In genomic region chr4:30538794-30539193, GRCh38 we compare ENCODE assay signal across 23 cellular contexts.
"Had no signal": no experiment of that assay in that cellular context is flagged by ENCODE, and none has a peak within 500 bp of the region (broad histone marks: within the 10 kb centered on the region; RNA-seq: fewer than 3 reads in every experiment).

No MANE protein-coding gene starts in this region.

- H3K27me3 ChIP-seq: ascending aorta, body of pancreas, Peyer's patch had no signal

- H3K27ac ChIP-seq: ascending aorta, body of pancreas, Peyer's patch had no signal

- H3K9me3 ChIP-seq: ascending aorta, body of pancreas had no signal

- FAIRE-seq: bronchial epithelial cell had no signal

- ATAC-seq: activated CD8-positive, alpha-beta T cell treated with anti-CD3 and anti-CD28 coated beads, Interleukin-2, amount 10 ng/mL, durations not matched to agents 7 days and 5 days; body of pancreas; WTC11 had no signal

- H3K4me1 ChIP-seq: ascending aorta, body of pancreas, Peyer's patch had no signal

- DNase-seq: activated CD4-positive, alpha-beta T cell treated with anti-CD3 and anti-CD28 coated beads for 48 hours; activated CD4-positive, alpha-beta T cell treated with anti-CD3 and anti-CD28 coated beads, Interleukin-2, amount 50 U/mL, for 4 hours; activated CD4-positive, CD25-positive, alpha-beta regulatory T cell treated with anti-CD3 and anti-CD28 coated beads, Interleukin-2, amount 50 U/mL, for 72 hours; activated CD8-positive, alpha-beta memory T cell treated with anti-CD3 and anti-CD28 coated beads, Interleukin-2, amount 50 U/mL, for 48 hours; activated CD8-positive, alpha-beta T cell treated with anti-CD3 and anti-CD28 coated beads, Interleukin-2, amount 10 ng/mL, durations not matched to agents 7 days and 5 days; activated naive CD4-positive, alpha-beta T cell; activated T-cell treated with anti-CD3 and anti-CD28 coated beads, Interleukin-2, amount 50 U/mL, for 1 hour; body of pancreas; central memory CD4-positive, alpha-beta T cell; NCI-H1092; NCI-H1417; NCI-H1930; NCI-H2171; NCI-H2227 treated with DMSO at 0.1 percent for 48 hours; NCI-H526 treated with DMSO at 0.1 percent for 48 hours; NCI-H82; NK-92 treated with Interleukin-12 subunit alpha and Interleukin-12 subunit beta, amount 100 ng/mL, for 24 hours; OCI-M1; Peyer's patch; SHP77 had no signal

- H3K4me3 ChIP-seq: ascending aorta, body of pancreas, Peyer's patch had no signal

- H3K36me3 ChIP-seq: ascending aorta, Peyer's patch had no signal
